In the genomic region with DNA sequence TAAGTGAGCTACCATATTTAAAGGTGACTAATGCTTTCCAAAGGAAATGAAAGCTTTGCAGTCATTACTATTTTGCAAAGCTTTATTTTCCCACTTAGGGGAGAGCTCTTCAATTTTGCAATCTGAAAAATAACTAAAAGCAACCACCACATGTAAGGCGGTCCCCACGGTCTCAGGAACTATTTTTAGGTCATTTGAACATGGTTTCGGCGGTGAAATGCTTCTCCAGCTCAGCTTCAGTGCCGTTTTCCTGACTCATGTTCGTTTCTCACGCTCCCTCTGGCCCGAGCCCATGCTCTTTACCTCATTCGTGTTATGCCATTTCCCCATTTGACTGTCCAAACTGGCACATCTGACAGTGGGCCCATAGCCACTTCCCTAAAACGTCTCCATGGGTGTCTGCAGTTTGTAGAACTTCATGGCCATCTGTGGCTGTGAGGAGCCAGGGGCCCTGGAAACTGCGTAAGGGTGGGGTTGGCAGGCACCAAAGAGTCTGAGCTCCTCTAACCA, we compare ENCODE assay signal across 8 cellular contexts. TPM values are rescaled to one million over a fixed set of nuclear protein-coding genes. Genes with fewer than 3 reads are reported as not detected.
DNase-seq lines count a peak whose midpoint lies in the region; ATAC-seq, FAIRE-seq and TF ChIP-seq lines count a peak whose summit lies in the region.

No MANE protein-coding gene starts in this region.

- ATAC-seq in GM18502 (IDR thresholded peaks at IDR 0.05; ENCODE audit: poor library complexity, unreplicated experiment) (peak; percentile 76), HG02588 (IDR thresholded peaks at IDR 0.05; ENCODE audit: unreplicated experiment) (peak; percentile 68), K562 (no peak), PC-3 (no peak)

- H3K9me2 ChIP-seq in PC-3 (replicated peaks; ENCODE audit: low read length) = no peaks in the 10 kb centered on the region

- H4K20me1 ChIP-seq in K562 (replicated peaks; ENCODE audit: control insufficient read depth, insufficient read depth, low read length) (no peaks in the 10 kb centered on the region), PC-3 (ENCODE audit: low read length) (no peaks in the 10 kb centered on the region)

- H3K4me1 ChIP-seq in K562 (replicated peaks in 1 of 2; ENCODE audit: control insufficient read depth in 2 of 2, insufficient read depth in 2 of 2, low read length in 2 of 2) = peaks cover 0 to 8% of the 10 kb centered on the region in 2 experiments; a peak in 3 of 5 replicates
- H3K4me1 ChIP-seq in neutrophil (ENCODE audit: control insufficient read depth in 1 of 2, insufficient read depth in 1 of 2, low read depth in 1 of 2, low read length in 1 of 2) = peaks cover 36 to 37% of the 10 kb centered on the region in 2 experiments
- H3K4me1 ChIP-seq in PC-3 (ENCODE audit: insufficient read depth, low read length) = peaks cover 11% of the 10 kb centered on the region; the same call in 1 of the 2 replicates

- H3K4me3 ChIP-seq in K562 (no peak overlapping the region), neutrophil (ENCODE audit: low read depth in 1 of 2, low read length in 1 of 2) (peak overlapping the region; percentile 33 to 52), PC-3 (ENCODE audit: low read length) (no peak overlapping the region)

- H3K27me3 ChIP-seq in K562 (ENCODE audit: control insufficient read depth in 2 of 2, insufficient read depth in 2 of 2, low read length in 2 of 2) = no peaks in the 10 kb centered on the region; a peak in 2 of 5 replicates
- peaks cover 13% of the 10 kb centered on the region for H3K27me3 ChIP-seq in neutrophil
- H3K27me3 ChIP-seq in PC-3 (ENCODE audit: low read length) = no peaks in the 10 kb centered on the region

- WGBS in K562 (ENCODE audit: insufficient coverage, low coverage, missing lambda C conversion rate) = 33% methylated on average over 11 of the region's 11 CpGs

- no peaks in the 10 kb centered on the region for H3F3A ChIP-seq in PC-3 (ENCODE audit: low read length, unreplicated experiment)

- in situ Hi-C loops in K562 (cut with MboI) = no loop called here

- H3K27ac ChIP-seq in K562 (ENCODE audit: extremely low read depth, low read depth, low read length) (no peak overlapping the region), neutrophil (peak overlapping the region; percentile 79), PC-3 (ENCODE audit: low read length) (no peak overlapping the region)

- no peaks in the 10 kb centered on the region for H3K9me1 ChIP-seq in K562 (ENCODE audit: control insufficient read depth, insufficient read depth, low read length)

- DNase-seq in NOMO-1 treated with dmso at 0.1 percent for 144 hours (lab: John Stamatoyannopoulos, UW; ENCODE audit: unreplicated experiment) (peak; percentile 99), K562 (ENCODE audit: extremely low read depth in 1 of 4, low spot score in 3 of 4) (no peak), GOT3 (lab: John Stamatoyannopoulos, UW) (no peak), PC-3 (no peak), SHP77 (lab: John Stamatoyannopoulos, UW) (no peak)

- intact Hi-C loops in K562 (cut with micrococcal nuclease) = no loop called here
- intact Hi-C loops in PC-3 (cut with micrococcal nuclease) = no loop called here

- no peak for FAIRE-seq in K562 (lab: Jason Lieb, UNC)

- no peaks in the 10 kb centered on the region for H3K36me3 ChIP-seq in K562 (ENCODE audit: control insufficient read depth, insufficient read depth, low read length)
- no peaks in the 10 kb centered on the region for H3K36me3 ChIP-seq in neutrophil
- no peaks in the 10 kb centered on the region for H3K36me3 ChIP-seq in PC-3 (ENCODE audit: low read depth, low read length)

- POLR2A ChIA-PET in K562 (lab: Yijun Ruan, JAX) = interaction anchor here (1.2 to 2.1 kb wide), 3 partner anchors 10 to 14 kb away, joined by 3 to 5 read pairs (median 5); no protein-coding TSS in a partner anchor
- POLR2A ChIA-PET in PC-3 (lab: Charles Lee; ENCODE audit: unreplicated experiment) = interaction anchor here (0.6 kb wide), 1 partner anchor 79 kb away, joined by 3 read pairs; no protein-coding TSS in a partner anchor

- TF ChIP-seq POLR2A in K562 (conservative IDR thresholded peaks at IDR 0.05) = no peak

- no peak for TF ChIP-seq EP300 in K562 (IDR thresholded peaks at IDR 0.05; ENCODE audit: low read length)

- H3K79me2 ChIP-seq in K562 (ENCODE audit: control insufficient read depth, insufficient read depth, low read length) (no peaks in the 10 kb centered on the region), PC-3 (ENCODE audit: low read length) (no peaks in the 10 kb centered on the region)

- no peak for TF ChIP-seq RAD21 in K562 (CRISPR knock-in tag; conservative IDR thresholded peaks at IDR 0.05 in 1 of 2, IDR thresholded peaks at IDR 0.05 in 1 of 2)

- no peak for TF ChIP-seq CTCF in K562 (IDR thresholded peaks at IDR 0.05 in 2 of 3, conservative IDR thresholded peaks at IDR 0.05 in 1 of 3; ENCODE audit: insufficient read depth in 2 of 3, low read depth in 1 of 3, low read length in 3 of 3)
- TF ChIP-seq CTCF in neutrophil (IDR thresholded peaks at IDR 0.05) = no peak
- TF ChIP-seq CTCF in PC-3 (conservative IDR thresholded peaks at IDR 0.05; ENCODE audit: low read depth, low read length) = no peak

- H2AFZ ChIP-seq in K562 (ENCODE audit: low read depth, low read length) (no peak overlapping the region), PC-3 (ENCODE audit: low read length) (no peak overlapping the region)

- H3K9me3 ChIP-seq in K562 (replicated peaks; ENCODE audit: control insufficient read depth, insufficient read depth, low read depth, low read length) = no peaks in the 10 kb centered on the region
- H3K9me3 ChIP-seq in neutrophil = no peaks in the 10 kb centered on the region
- no peaks in the 10 kb centered on the region for H3K9me3 ChIP-seq in PC-3 (ENCODE audit: low read length)

- BruUV-seq in K562 (replicated peaks; lab: Mats Ljungman, UMichigan) = no TSS peak
- no TSS peak for BruUV-seq in PC-3 (replicated peaks; lab: Mats Ljungman, UMichigan)

- H3K4me2 ChIP-seq in K562 (ENCODE audit: insufficient read depth, low read length) (no peak overlapping the region), PC-3 (ENCODE audit: low read length) (no peak overlapping the region)

- H3K9ac ChIP-seq in K562 (ENCODE audit: insufficient read depth in 1 of 2, low read depth in 2 of 2, low read length in 2 of 2) (no peak overlapping the region), PC-3 (ENCODE audit: low read length) (no peak overlapping the region)

- CTCF ChIA-PET in K562 (lab: Yijun Ruan, JAX; ENCODE audit: low intra/inter-chr PET ratio) (no interaction called here), PC-3 (lab: Charles Lee) (no interaction called here)

TF ChIP-seq in K562, 482 proteins besides CTCF, POLR2A, EP300 and RAD21:
- TF ChIP-seq SPI1 (IDR thresholded peaks at IDR 0.05; ENCODE audit: borderline replicate concordance, low read depth, low read length) = peak; percentile 52; the same call in 1 of the 2 replicates
- TF ChIP-seq, protein P1, sequence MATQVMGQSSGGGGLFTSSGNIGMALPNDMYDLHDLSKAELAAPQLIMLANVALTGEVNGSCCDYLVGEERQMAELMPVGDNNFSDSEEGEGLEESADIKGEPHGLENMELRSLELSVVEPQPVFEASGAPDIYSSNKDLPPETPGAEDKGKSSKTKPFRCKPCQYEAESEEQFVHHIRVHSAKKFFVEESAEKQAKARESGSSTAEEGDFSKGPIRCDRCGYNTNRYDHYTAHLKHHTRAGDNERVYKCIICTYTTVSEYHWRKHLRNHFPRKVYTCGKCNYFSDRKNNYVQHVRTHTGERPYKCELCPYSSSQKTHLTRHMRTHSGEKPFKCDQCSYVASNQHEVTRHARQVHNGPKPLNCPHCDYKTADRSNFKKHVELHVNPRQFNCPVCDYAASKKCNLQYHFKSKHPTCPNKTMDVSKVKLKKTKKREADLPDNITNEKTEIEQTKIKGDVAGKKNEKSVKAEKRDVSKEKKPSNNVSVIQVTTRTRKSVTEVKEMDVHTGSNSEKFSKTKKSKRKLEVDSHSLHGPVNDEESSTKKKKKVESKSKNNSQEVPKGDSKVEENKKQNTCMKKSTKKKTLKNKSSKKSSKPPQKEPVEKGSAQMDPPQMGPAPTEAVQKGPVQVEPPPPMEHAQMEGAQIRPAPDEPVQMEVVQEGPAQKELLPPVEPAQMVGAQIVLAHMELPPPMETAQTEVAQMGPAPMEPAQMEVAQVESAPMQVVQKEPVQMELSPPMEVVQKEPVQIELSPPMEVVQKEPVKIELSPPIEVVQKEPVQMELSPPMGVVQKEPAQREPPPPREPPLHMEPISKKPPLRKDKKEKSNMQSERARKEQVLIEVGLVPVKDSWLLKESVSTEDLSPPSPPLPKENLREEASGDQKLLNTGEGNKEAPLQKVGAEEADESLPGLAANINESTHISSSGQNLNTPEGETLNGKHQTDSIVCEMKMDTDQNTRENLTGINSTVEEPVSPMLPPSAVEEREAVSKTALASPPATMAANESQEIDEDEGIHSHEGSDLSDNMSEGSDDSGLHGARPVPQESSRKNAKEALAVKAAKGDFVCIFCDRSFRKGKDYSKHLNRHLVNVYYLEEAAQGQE (CRISPR knock-in tag; IDR thresholded peaks at IDR 0.05; ENCODE audit: low read depth) = no peak
- TF ChIP-seq PML (IDR thresholded peaks at IDR 0.05; ENCODE audit: low read length) = no peak
- no peak for TF ChIP-seq CBX5 (IDR thresholded peaks at IDR 0.05; ENCODE audit: borderline replicate concordance, low read depth)

RNA-seq across cellular contexts. Expression of gene ADTRP, which starts 46.5 kb away (rescaled TPM):
- total RNA-seq in K562 (2011; cell fraction: chromatin; rRNA removed; ENCODE audit: low replicate concordance) = 13.8 and 18.6 TPM in 2 replicates
- total RNA-seq in K562 (2011; cell fraction: nucleolus; rRNA removed) = 13.8 and 20.4 TPM in 2 replicates
- total RNA-seq in K562 (2011; cell fraction: nucleoplasm; rRNA removed) = 13.9 and 19.7 TPM in 2 replicates
- total RNA-seq in K562 (2014; rRNA removed) = 7.4 and 9.6 TPM in 2 replicates
- 13.3 and 13.9 TPM in 2 replicates for total RNA-seq in K562 (2014; rRNA removed; fragmentation: Illumina TruSeq; extraction: Trizol)
- 13.5 and 13.8 TPM in 2 replicates for total RNA-seq in K562 (2015; rRNA removed; fragmentation: Illumina TruSeq; extraction: Trizol)
- total RNA-seq in K562 (2021) = 11.7 and 12.3 TPM in 2 replicates
- 8.7 and 10.0 TPM in 2 replicates for polyA plus RNA-seq in K562 (2011; rRNA removed)
- polyA plus RNA-seq in K562 (2011; cell fraction: cytosol; rRNA removed) = 7.1 and 9.6 TPM in 2 replicates
- polyA plus RNA-seq in K562 (2011; cell fraction: nucleus; rRNA removed) = 16.3 and 17.9 TPM in 2 replicates
- polyA plus RNA-seq in K562 (2012) = 19.8 and 27.5 TPM in 2 replicates
- 21.7 and 24.0 TPM in 2 replicates for polyA plus RNA-seq in K562 (2014; fragmentation: Illumina TruSeq; extraction: Trizol)
- 10 to 100 TPM; 13.6 to 18.3 TPM for polyA plus RNA-seq in K562 (2014; fragmentation: Nextera tagmentation; extraction: Ambion mirVana)
- 12.9 and 16.4 TPM in 2 replicates for polyA plus RNA-seq in K562 (2014; rRNA removed)
- polyA minus RNA-seq in K562 (2011; rRNA and poly(A)+ RNA removed) = 7.4 and 9.3 TPM in 2 replicates
- 3.6 and 6.5 TPM in 2 replicates for polyA minus RNA-seq in K562 (2011; cell fraction: cytosol; rRNA and poly(A)+ RNA removed)
- 6.1 and 7.9 TPM in 2 replicates for polyA minus RNA-seq in K562 (2011; cell fraction: nucleus; rRNA and poly(A)+ RNA removed)
- 2.0 TPM in 1 of 2 replicates, not detected in the other for total RNA-seq in PC-3 (2014; rRNA removed)

Comparison
In these comparisons a context has a peak if more than half of its experiments do, and no peak if none do; other contexts are left out.
1. ATAC-seq: peak in GM18502 (single experiment) and HG02588 (single experiment); none in K562 (single experiment) and PC-3 (single experiment).
2. H3K4me3 ChIP-seq: peak in neutrophil (2 of 2); none in K562 (single experiment) and PC-3 (single experiment).